1 cellular context compared by ENCODE assay signal in genomic region chr11:65663634-65664200, GRCh38.
TF ChIP-seq lines count a peak whose summit lies in the region.

No MANE protein-coding gene starts in this region.

TF ChIP-seq in K562, 482 proteins besides CTCF, POLR2A, EP300 and RAD21 (continued from another document):
- TF ChIP-seq RERE (CRISPR knock-in tag; IDR thresholded peaks at IDR 0.05; ENCODE audit: borderline replicate concordance), result 0 out of 2 replicates have a peak, but pooled peaks have one; percentile 61
- no peak for TF ChIP-seq MAFK (IDR thresholded peaks at IDR 0.05; ENCODE audit: low read length)
- TF ChIP-seq, protein P1, sequence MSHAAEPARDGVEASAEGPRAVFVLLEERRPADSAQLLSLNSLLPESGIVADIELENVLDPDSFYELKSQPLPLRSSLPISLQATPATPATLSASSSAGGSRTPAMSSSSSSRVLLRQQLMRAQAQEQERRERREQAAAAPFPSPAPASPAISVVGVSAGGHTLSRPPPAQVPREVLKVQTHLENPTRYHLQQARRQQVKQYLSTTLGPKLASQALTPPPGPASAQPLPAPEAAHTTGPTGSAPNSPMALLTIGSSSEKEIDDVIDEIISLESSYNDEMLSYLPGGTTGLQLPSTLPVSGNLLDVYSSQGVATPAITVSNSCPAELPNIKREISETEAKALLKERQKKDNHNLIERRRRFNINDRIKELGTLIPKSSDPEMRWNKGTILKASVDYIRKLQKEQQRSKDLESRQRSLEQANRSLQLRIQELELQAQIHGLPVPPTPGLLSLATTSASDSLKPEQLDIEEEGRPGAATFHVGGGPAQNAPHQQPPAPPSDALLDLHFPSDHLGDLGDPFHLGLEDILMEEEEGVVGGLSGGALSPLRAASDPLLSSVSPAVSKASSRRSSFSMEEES (CRISPR knock-in tag; IDR thresholded peaks at IDR 0.05), result peak; percentile 67
- 0 out of 2 replicates have a peak, but pooled peaks have one; percentile 14 for TF ChIP-seq DPF2 (IDR thresholded peaks at IDR 0.05)
